In genomic region chr3:194101592-194102432, GRCh38 we compare ENCODE assay signal across 1 cellular context.
TF ChIP-seq lines count a peak whose summit lies in the region.

No MANE protein-coding gene starts in this region.

TF ChIP-seq in HepG2, 621 proteins besides CTCF, POLR2A, EP300 and RAD21 (continued from another document and continues in another):
- TF ChIP-seq ZBTB40 (IDR thresholded peaks at IDR 0.05) (no peak), ZBTB40 (CRISPR knock-in tag; IDR thresholded peaks at IDR 0.05) (no peak), NFAT5 (CRISPR knock-in tag; IDR thresholded peaks at IDR 0.05) (no peak), ZFP1 (CRISPR knock-in tag; IDR thresholded peaks at IDR 0.05) (0 out of 2 replicates have a peak, but pooled peaks have one; percentile 25), SIN3A (IDR thresholded peaks at IDR 0.05; ENCODE audit: borderline replicate concordance, low read depth, low read length) (0 out of 2 replicates have a peak, but pooled peaks have one; percentile 55), BORCS8-MEF2B (CRISPR knock-in tag; IDR thresholded peaks at IDR 0.05) (peak; percentile 18; the same call in 1 of the 2 replicates), ZNF10 (CRISPR knock-in tag; IDR thresholded peaks at IDR 0.05; ENCODE audit: borderline replicate concordance, low read depth) (no peak), MTF2 (CRISPR knock-in tag; IDR thresholded peaks at IDR 0.05; ENCODE audit: borderline replicate concordance) (no peak), NR0B2 (CRISPR knock-in tag; IDR thresholded peaks at IDR 0.05) (no peak), DBP (CRISPR knock-in tag; IDR thresholded peaks at IDR 0.05; ENCODE audit: not compliant biosample characterization) (no peak), ZNF280B (CRISPR knock-in tag; IDR thresholded peaks at IDR 0.05; ENCODE audit: borderline replicate concordance) (no peak), ZNF260 (CRISPR knock-in tag; IDR thresholded peaks at IDR 0.05; ENCODE audit: borderline replicate concordance, low read depth) (no peak), ZNF776 (CRISPR knock-in tag; IDR thresholded peaks at IDR 0.05) (no peak), ZNF34 (CRISPR knock-in tag; IDR thresholded peaks at IDR 0.05; ENCODE audit: borderline replicate concordance) (peak; percentile 44; the same call in 1 of the 2 replicates), TERF1 (CRISPR knock-in tag; IDR thresholded peaks at IDR 0.05) (no peak), ZNF407 (CRISPR knock-in tag; IDR thresholded peaks at IDR 0.05; ENCODE audit: not compliant biosample characterization) (no peak), ZFP36 (IDR thresholded peaks at IDR 0.05; ENCODE audit: borderline replicate concordance, low read depth, low read length, partially characterized antibody) (no peak), ZEB1 (IDR thresholded peaks at IDR 0.05; ENCODE audit: insufficient replicate concordance, low read depth) (peak; percentile 33)
